ENCODE assay signal across 8 cellular contexts in the genomic region with DNA sequence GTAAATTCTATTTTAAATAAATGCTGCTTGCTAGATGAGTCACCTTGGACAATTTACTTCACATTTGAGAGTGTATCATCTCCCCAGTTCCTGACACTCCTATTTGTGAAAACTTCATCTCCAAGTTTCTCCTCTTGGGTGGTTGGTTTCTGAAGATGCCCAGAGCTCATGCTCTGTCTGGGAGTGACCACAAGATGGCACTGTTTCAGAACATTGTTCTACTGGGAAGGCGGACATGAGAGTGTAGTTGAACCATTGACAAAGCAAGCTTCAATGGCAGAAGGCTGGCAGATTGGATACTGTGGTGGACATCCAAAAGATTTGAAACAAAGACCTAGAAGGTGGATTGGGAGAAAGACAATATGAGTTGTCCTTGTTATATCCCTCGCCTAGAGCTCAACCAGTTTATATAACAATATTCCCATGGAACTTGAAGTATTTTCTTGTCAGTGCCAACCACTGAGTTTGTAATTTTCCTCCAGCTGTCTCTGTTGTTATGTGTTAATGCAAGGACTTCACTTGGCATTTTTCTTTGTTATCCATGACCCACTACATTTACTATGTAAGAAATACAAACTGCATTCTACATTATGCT.
DNase-seq lines count a peak whose midpoint lies in the region; ATAC-seq and TF ChIP-seq lines count a peak whose summit lies in the region.

No MANE protein-coding gene starts in this region.

- no peaks in the 10 kb centered on the region for H3K79me2 ChIP-seq in osteoblast (ENCODE audit: insufficient read depth, low read length)

- no peak overlapping the region for H2AFZ ChIP-seq in osteoblast (ENCODE audit: low read length)

- H4K20me1 ChIP-seq in osteoblast (ENCODE audit: insufficient read depth, low read length) = no peaks in the 10 kb centered on the region

- H3K27ac ChIP-seq in WERI-Rb-1 (no peak overlapping the region), osteoblast (ENCODE audit: low read depth, low read length) (no peak overlapping the region)

- ATAC-seq in GM18861 (IDR thresholded peaks at IDR 0.05; ENCODE audit: unreplicated experiment) (peak; percentile 89), HG02981 (IDR thresholded peaks at IDR 0.05; ENCODE audit: unreplicated experiment) (peak; percentile 82)

- H3K4me3 ChIP-seq in WERI-Rb-1 (ENCODE audit: low read depth, low read length) (no peak overlapping the region), fibroblast of villous mesenchyme (ENCODE audit: low read depth, low read length) (no peak overlapping the region), osteoblast (ENCODE audit: insufficient read depth, low read length) (no peak overlapping the region)

- H3K9me3 ChIP-seq in WERI-Rb-1 (ENCODE audit: severe bottlenecking) (no peaks in the 10 kb centered on the region), osteoblast (ENCODE audit: low read depth, low read length) (no peaks in the 10 kb centered on the region)

- DNase-seq in COLO668 (lab: John Stamatoyannopoulos, UW; ENCODE audit: unreplicated experiment) (peak; percentile 44), NCI-H2081 (lab: John Stamatoyannopoulos, UW) (peak; percentile 67 to 75), WERI-Rb-1 (peak; percentile 75), fibroblast of villous mesenchyme (ENCODE audit: low read depth) (peak; percentile 59), osteoblast (ENCODE audit: insufficient read length, low spot score, missing footprints) (peak; percentile 86), NCI-H1092 (lab: John Stamatoyannopoulos, UW) (no peak)

- no peak overlapping the region for H3K4me2 ChIP-seq in osteoblast (ENCODE audit: insufficient read depth, low read length)

- no peaks in the 10 kb centered on the region for H3K4me1 ChIP-seq in osteoblast (ENCODE audit: insufficient read depth, low read length)

- H3K36me3 ChIP-seq in WERI-Rb-1 (no peaks in the 10 kb centered on the region), osteoblast (ENCODE audit: insufficient read depth, low read length) (no peaks in the 10 kb centered on the region)

- TF ChIP-seq CTCF in WERI-Rb-1 (IDR thresholded peaks at IDR 0.05; ENCODE audit: low read depth, low read length) (peak; percentile 85), fibroblast of villous mesenchyme (IDR thresholded peaks at IDR 0.05; ENCODE audit: insufficient read depth, low read depth, low read length) (peak; percentile 84), osteoblast (IDR thresholded peaks at IDR 0.05; ENCODE audit: extremely low read depth, low read depth, low read length) (peak; percentile 84)

- H3K27me3 ChIP-seq in WERI-Rb-1 (ENCODE audit: insufficient read depth, low read depth, severe bottlenecking) = no peaks in the 10 kb centered on the region
- no peaks in the 10 kb centered on the region for H3K27me3 ChIP-seq in osteoblast (ENCODE audit: insufficient read depth, low read length)
